ENCODE assay signal across 8 cellular contexts in the genomic region with DNA sequence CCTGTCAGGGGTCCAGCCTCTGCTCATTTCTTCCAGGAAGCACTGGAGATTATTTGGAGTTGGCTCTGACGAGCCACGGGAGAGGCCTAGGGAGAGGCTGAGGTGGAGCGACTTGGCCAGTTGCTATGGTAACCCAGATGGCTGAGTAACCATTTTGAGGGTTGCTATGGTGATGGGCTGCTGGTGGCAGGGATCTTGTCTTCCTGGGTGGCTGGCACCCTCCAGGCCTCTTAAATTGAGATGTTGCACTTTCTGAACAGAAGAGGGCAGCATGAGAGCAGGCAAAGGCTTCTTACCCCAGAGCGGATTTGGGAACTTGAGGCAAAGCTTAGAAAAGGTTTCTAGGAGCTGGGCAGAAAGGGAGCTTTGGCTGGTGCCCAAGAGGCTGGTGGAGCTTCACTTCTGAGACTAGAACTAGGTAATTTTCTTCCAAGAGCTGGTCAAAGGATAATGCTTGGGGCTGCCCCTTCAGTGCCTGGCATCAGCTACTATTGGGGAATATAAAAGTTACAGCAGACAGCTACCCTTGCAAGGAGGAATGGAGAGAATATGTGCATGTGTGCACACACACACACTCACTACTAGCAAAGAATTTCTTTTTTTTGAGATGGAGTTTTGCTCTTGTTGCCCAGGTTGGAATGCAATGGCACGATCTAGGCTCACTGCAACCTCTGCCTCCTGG.
DNase-seq lines count a peak whose midpoint lies in the region; ATAC-seq and TF ChIP-seq lines count a peak whose summit lies in the region.

No MANE protein-coding gene starts in this region.

- POLR2A ChIA-PET in activated naive CD8-positive, alpha-beta T cell treated with anti-CD3 and anti-CD28 coated beads, Interleukin-2, amount 10 ng/mL, durations not matched to agents 7 days and 5 days (lab: Charles Lee): no interaction called here

- no peak overlapping the region for H3K27ac Mint-ChIP-seq in activated naive CD8-positive, alpha-beta T cell treated with anti-CD3 and anti-CD28 coated beads, Interleukin-2, amount 10 ng/mL, durations not matched to agents 7 days and 5 days

- peak; percentile 72 for ATAC-seq in activated naive CD8-positive, alpha-beta T cell treated with anti-CD3 and anti-CD28 coated beads, Interleukin-2, amount 10 ng/mL, durations not matched to agents 7 days and 5 days (ENCODE audit: low read depth)
- peak; percentile 81 for ATAC-seq in Right ventricle myocardium superior (ENCODE audit: poor library complexity)
- ATAC-seq in GM19452 (IDR thresholded peaks at IDR 0.05; ENCODE audit: unreplicated experiment): no peak
- no peak for ATAC-seq in HG03025 (IDR thresholded peaks at IDR 0.05; ENCODE audit: low FRiP score, unreplicated experiment)

- no peaks in the 10 kb centered on the region for H3K9me3 Mint-ChIP-seq in activated naive CD8-positive, alpha-beta T cell treated with anti-CD3 and anti-CD28 coated beads, Interleukin-2, amount 10 ng/mL, durations not matched to agents 7 days and 5 days

- peak; percentile 78 for DNase-seq in GM10266 (ENCODE audit: extremely low spot score)
- DNase-seq in NCI-H1105 treated with DMSO at 0.1 percent for 48 hours (lab: John Stamatoyannopoulos, UW): peak; percentile 99
- peak; percentile 86 for DNase-seq in SKM-1 treated with dmso at 0.1 percent for 144 hours (lab: John Stamatoyannopoulos, UW; ENCODE audit: unreplicated experiment)
- peak; percentile 49 for DNase-seq in activated naive CD8-positive, alpha-beta T cell treated with anti-CD3 and anti-CD28 coated beads, Interleukin-2, amount 10 ng/mL, durations not matched to agents 7 days and 5 days
- peak; percentile 63 for DNase-seq in Right ventricle myocardium superior
- DNase-seq in posterior cingulate gyrus: peak in 9 of 10 donors; percentile 64 to 96 (median 77)

- intact Hi-C loops in Right ventricle myocardium superior (cut with DNase I): loop anchor here (10.0 kb wide), 1 partner anchor 446 kb away; no protein-coding TSS in a partner anchor
- intact Hi-C loops in posterior cingulate gyrus (cut with DNase I): loop anchor here (10.0 kb wide), 1 partner anchor 184 kb away; no protein-coding TSS in a partner anchor

- H3K4me1 Mint-ChIP-seq in activated naive CD8-positive, alpha-beta T cell treated with anti-CD3 and anti-CD28 coated beads, Interleukin-2, amount 10 ng/mL, durations not matched to agents 7 days and 5 days: peaks cover 20% of the 10 kb centered on the region

- H3K4me3 Mint-ChIP-seq in activated naive CD8-positive, alpha-beta T cell treated with anti-CD3 and anti-CD28 coated beads, Interleukin-2, amount 10 ng/mL, durations not matched to agents 7 days and 5 days: no peak overlapping the region

- H3K27me3 Mint-ChIP-seq in activated naive CD8-positive, alpha-beta T cell treated with anti-CD3 and anti-CD28 coated beads, Interleukin-2, amount 10 ng/mL, durations not matched to agents 7 days and 5 days: peaks cover 2% of the 10 kb centered on the region

- TF ChIP-seq CTCF in GM10266 (IDR thresholded peaks at IDR 0.05; ENCODE audit: control insufficient read depth, insufficient read depth, low read depth, missing control alignments): peak; percentile 68

- no peaks in the 10 kb centered on the region for H3K36me3 Mint-ChIP-seq in activated naive CD8-positive, alpha-beta T cell treated with anti-CD3 and anti-CD28 coated beads, Interleukin-2, amount 10 ng/mL, durations not matched to agents 7 days and 5 days

Comparison
In these comparisons a context has a peak if more than half of its experiments do, and no peak if none do; other contexts are left out.
1. DNase-seq: peak in every context shown above with its lines; median percentile 99 in NCI-H1105 treated with DMSO at 0.1 percent for 48 hours; 86 in SKM-1 treated with dmso at 0.1 percent for 144 hours; 78 in GM10266; 77 in posterior cingulate gyrus; 63 in Right ventricle myocardium superior; 49 in activated naive CD8-positive, alpha-beta T cell treated with anti-CD3 and anti-CD28 coated beads, Interleukin-2, amount 10 ng/mL, durations not matched to agents 7 days and 5 days.
2. ATAC-seq: peak in activated naive CD8-positive, alpha-beta T cell treated with anti-CD3 and anti-CD28 coated beads, Interleukin-2, amount 10 ng/mL, durations not matched to agents 7 days and 5 days (single experiment) and Right ventricle myocardium superior (single experiment); none in GM19452 (single experiment) and HG03025 (single experiment).